Comparison of ENCODE assay signal across 8 cellular contexts in genomic region chr3:49928511-49929017, GRCh38. TPM values are rescaled to one million over a fixed set of nuclear protein-coding genes. Genes with fewer than 3 reads are reported as not detected.
DNase-seq lines count a peak whose midpoint lies in the region; TF ChIP-seq lines count a peak whose summit lies in the region.

No MANE protein-coding gene starts in this region.

- no peaks in the 10 kb centered on the region for H3K9me3 Mint-ChIP-seq in nephron

- peak overlapping the region; percentile 89 to 94 (median 92) for H3K4me3 Mint-ChIP-seq in nephron

- DNase-seq in AG10803 (ENCODE audit: low read depth) (no peak), LNCaP clone FGC (ENCODE audit: low read depth) (no peak), coronary artery (ENCODE audit: low spot score) (no peak), NCI-H82 (lab: John Stamatoyannopoulos, UW) (no peak), kidney glomerular epithelial cell (lab: John Stamatoyannopoulos, UW) (no peak), NOMO-1 (lab: John Stamatoyannopoulos, UW; ENCODE audit: unreplicated experiment in 2 of 2) (no peak), ureter (ENCODE audit: low spot score) (no peak)

- H3K4me1 Mint-ChIP-seq in nephron, result peaks cover 12% of the 10 kb centered on the region

- H3K27ac ChIP-seq in coronary artery, result no peak overlapping the region

- H3K4me3 ChIP-seq in AG10803 (ENCODE audit: low read length) (peak overlapping the region; percentile 30), LNCaP clone FGC (ENCODE audit: low read depth, low read length) (peak overlapping the region; percentile 65), coronary artery (peak overlapping the region; percentile 87)

- peaks cover 6% of the 10 kb centered on the region for H3K36me3 Mint-ChIP-seq in nephron (ENCODE audit: low read depth)

- TF ChIP-seq CTCF in AG10803 (conservative IDR thresholded peaks at IDR 0.05; ENCODE audit: low read length) (no peak), LNCaP clone FGC (IDR thresholded peaks at IDR 0.05; ENCODE audit: control insufficient read depth, extremely low read depth, insufficient read depth) (no peak), coronary artery (IDR thresholded peaks at IDR 0.05) (no peak), nephron (IDR thresholded peaks at IDR 0.05; ENCODE audit: unreplicated experiment in 3 of 3) (no peak)

- H3K27me3 Mint-ChIP-seq in nephron (ENCODE audit: low read depth), result no peaks in the 10 kb centered on the region

- H3K27ac Mint-ChIP-seq in nephron, result no peak overlapping the region

RNA-seq across cellular contexts. Expression of gene MON1A, which starts 1.0 kb away (rescaled TPM):
- total RNA-seq in ureter, result 11.8 TPM

RNA-seq across cellular contexts. Expression of gene RBM6, which starts 11.4 kb away (rescaled TPM):
- 130 TPM for total RNA-seq in ureter

RNA-seq across cellular contexts. Expression of gene MST1R, which starts 24.9 kb away (rescaled TPM):
- total RNA-seq in ureter, result 39.2 TPM

RNA-seq across cellular contexts. Expression of gene CAMKV, which starts 58.9 kb away (rescaled TPM):
- total RNA-seq in ureter, result not detected

Comparison
In these comparisons a context has a peak if more than half of its experiments do, and no peak if none do; other contexts are left out.
1. H3K4me3 ChIP-seq: peak in every context shown above with its lines; median percentile 87 in coronary artery; 65 in LNCaP clone FGC; 30 in AG10803.